ENCODE assay signal across 19 cellular contexts in the genomic region with DNA sequence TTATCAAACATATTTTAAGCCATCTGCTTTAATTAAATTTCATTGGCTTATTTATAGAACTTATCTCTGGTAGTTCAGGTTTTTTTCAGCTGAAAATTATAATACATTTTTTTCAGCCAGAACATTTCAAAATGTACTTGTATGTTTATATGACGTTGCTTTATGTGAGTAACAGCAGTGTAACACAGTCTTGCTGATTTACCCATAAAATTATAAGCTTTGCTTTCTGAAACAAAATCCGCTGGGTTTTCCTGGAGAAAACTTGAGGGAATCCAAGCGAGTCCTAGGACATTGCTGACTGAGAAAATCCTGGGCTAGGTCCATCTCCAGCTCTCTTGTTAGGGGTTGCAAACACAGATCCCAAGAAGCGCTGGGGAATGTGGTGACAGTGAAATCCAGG.
DNase-seq lines count a peak whose midpoint lies in the region; ATAC-seq, FAIRE-seq and TF ChIP-seq lines count a peak whose summit lies in the region.
"Had no signal": no experiment of that assay in that cellular context is flagged by ENCODE, and none has a peak within 500 bp of the region (broad histone marks: within the 10 kb centered on the region; RNA-seq: fewer than 3 reads in every experiment).

No MANE protein-coding gene starts in this region.

- no peak for FAIRE-seq in HepG2 (lab: Jason Lieb, UNC)
- FAIRE-seq: GM12892, GM18507, H1 had no signal

- H3K27me3 ChIP-seq in HepG2 (ENCODE audit: control insufficient read depth in 1 of 2, insufficient read depth in 2 of 2, low read length in 2 of 2), result no peaks in the 10 kb centered on the region
- H3K27me3 ChIP-seq in right lobe of liver, result no peaks in the 10 kb centered on the region
- no peaks in the 10 kb centered on the region for H3K27me3 ChIP-seq in PC-3 (ENCODE audit: low read length)
- H3K27me3 ChIP-seq in mammary epithelial cell (ENCODE audit: insufficient read depth, low read length), result no peaks in the 10 kb centered on the region
- H3K27me3 ChIP-seq in vagina, result no peaks in the 10 kb centered on the region
- H3K27me3 ChIP-seq: BLaER1 had no signal

- no peak for TF ChIP-seq CTCF in HepG2 (CRISPR knock-in tag; IDR thresholded peaks at IDR 0.05)
- no peak for TF ChIP-seq CTCF in right lobe of liver (IDR thresholded peaks at IDR 0.05)
- TF ChIP-seq CTCF in PC-3 (conservative IDR thresholded peaks at IDR 0.05; ENCODE audit: low read depth, low read length), result no peak
- no peak for TF ChIP-seq CTCF in fibroblast of villous mesenchyme (IDR thresholded peaks at IDR 0.05; ENCODE audit: insufficient read depth, low read depth, low read length)
- no peak for TF ChIP-seq CTCF in mammary epithelial cell (conservative IDR thresholded peaks at IDR 0.05 in 1 of 2, IDR thresholded peaks at IDR 0.05 in 1 of 2; ENCODE audit: extremely low read depth in 1 of 2, insufficient read depth in 1 of 2, low read depth in 1 of 2, low read length in 2 of 2)
- no peak for TF ChIP-seq CTCF in vagina (IDR thresholded peaks at IDR 0.05)

- 86% methylated on average over 4 of the region's 4 CpGs for WGBS in HepG2 (ENCODE audit: low lambda C conversion rate)
- 88% methylated on average over 4 of the region's 4 CpGs for WGBS in right lobe of liver (ENCODE audit: insufficient coverage, low coverage, low lambda C conversion rate, missing lambda C conversion rate)
- WGBS in mammary epithelial cell (ENCODE audit: low coverage, missing lambda C conversion rate), result 96% methylated on average over 4 of the region's 4 CpGs

- CTCF ChIA-PET in HepG2 (lab: Yijun Ruan, JAX; ENCODE audit: low intra/inter-chr PET ratio, low total read pairs) (no interaction called here), PC-3 (lab: Charles Lee) (no interaction called here), mammary epithelial cell (lab: Charles Lee; ENCODE audit: low non-redundant PET) (no interaction called here)

- H3K9me3 ChIP-seq in HepG2 (ENCODE audit: low read length) (no peaks in the 10 kb centered on the region), right lobe of liver (no peaks in the 10 kb centered on the region), PC-3 (ENCODE audit: low read length) (no peaks in the 10 kb centered on the region), mammary epithelial cell (replicated peaks; ENCODE audit: insufficient read depth, low read length) (no peaks in the 10 kb centered on the region), vagina (no peaks in the 10 kb centered on the region)
- H3K9me3 ChIP-seq: HAP-1 had no signal

- TF ChIP-seq EP300 in HepG2 (IDR thresholded peaks at IDR 0.05; ENCODE audit: low read depth in 2 of 2, low read length in 2 of 2), result no peak
- TF ChIP-seq EP300 in HepG2 (CRISPR knock-in tag; IDR thresholded peaks at IDR 0.05; ENCODE audit: borderline replicate concordance), result no peak

- no peak overlapping the region for H3K4me3 Mint-ChIP-seq in stimulated activated effector memory CD8-positive, alpha-beta T cell treated with anti-CD3 and anti-CD28 coated beads, Interleukin-12 subunit alpha, Interleukin-12 subunit beta, amount 100 ng/mL, for 72 hours
- H3K4me3 Mint-ChIP-seq: CD14-positive monocyte; CD4-positive, alpha-beta memory T cell had no signal

- DNase-seq in HepG2 (ENCODE audit: low spot score), result no peak
- no peak for DNase-seq in right lobe of liver
- DNase-seq in PC-3, result no peak
- peak; percentile 53 for DNase-seq in fibroblast of villous mesenchyme (ENCODE audit: low read depth)
- DNase-seq in activated effector memory CD4-positive, alpha-beta T cell treated with Interleukin-2 at 50 U/mL for 16 hours, result no peak
- DNase-seq in stimulated activated effector memory CD8-positive, alpha-beta T cell treated with anti-CD3 and anti-CD28 coated beads, Interleukin-12 subunit alpha, Interleukin-12 subunit beta, amount 100 ng/mL, for 72 hours (ENCODE audit: low spot score in 2 of 2), result no peak
- no peak for DNase-seq in mammary epithelial cell
- DNase-seq in vagina (ENCODE audit: extremely low spot score in 2 of 2), result no peak
- DNase-seq: 8988T; CD4-positive, alpha-beta memory T cell; DMS153; DMS79; GDM1 had no signal

- ATAC-seq in HepG2 (peak; percentile 26), right lobe of liver (no peak), PC-3 (no peak)
- no peak for ATAC-seq in stimulated activated effector memory CD8-positive, alpha-beta T cell treated with anti-CD3 and anti-CD28 coated beads, Interleukin-12 subunit alpha, Interleukin-12 subunit beta, amount 100 ng/mL, for 72 hours

- H3K36me3 ChIP-seq in HepG2 (replicated peaks in 1 of 2; ENCODE audit: control insufficient read depth in 1 of 2, insufficient read depth in 2 of 2, low read length in 2 of 2) (no peaks in the 10 kb centered on the region), right lobe of liver (no peaks in the 10 kb centered on the region), PC-3 (ENCODE audit: low read depth, low read length) (no peaks in the 10 kb centered on the region), mammary epithelial cell (ENCODE audit: insufficient read depth, low read length) (no peaks in the 10 kb centered on the region), vagina (no peaks in the 10 kb centered on the region)
- H3K36me3 ChIP-seq: HAP-1 had no signal

- BruUV-seq in HepG2 (replicated peaks; lab: Mats Ljungman, UMichigan), result no TSS peak
- no TSS peak for BruUV-seq in PC-3 (replicated peaks; lab: Mats Ljungman, UMichigan)
- no TSS peak for BruUV-seq in mammary epithelial cell (replicated peaks; lab: Mats Ljungman, UMichigan)

- H3K4me1 ChIP-seq in HepG2 (ENCODE audit: insufficient read depth, low read length) (peaks cover 54% of the 10 kb centered on the region), right lobe of liver (no peaks in the 10 kb centered on the region), PC-3 (ENCODE audit: insufficient read depth, low read length) (peaks cover 47% of the 10 kb centered on the region), mammary epithelial cell (ENCODE audit: insufficient read depth, low read length) (peaks cover 42% of the 10 kb centered on the region), vagina (peaks cover 8% of the 10 kb centered on the region)

- peaks cover 45% of the 10 kb centered on the region for H3K4me1 Mint-ChIP-seq in stimulated activated effector memory CD8-positive, alpha-beta T cell treated with anti-CD3 and anti-CD28 coated beads, Interleukin-12 subunit alpha, Interleukin-12 subunit beta, amount 100 ng/mL, for 72 hours

- dilution Hi-C loops in mammary epithelial cell (cut with HindIII; ENCODE audit: low sequenced_read_pairs), result loop anchor here (10.0 kb wide), 1 partner anchor 92 kb away; no protein-coding TSS in a partner anchor

- intact Hi-C loops in HepG2 (cut with micrococcal nuclease; ENCODE audit: unreplicated experiment) (loop anchor here (1.0 to 2.0 kb wide), 2 partner anchors 10 to 34 kb away; no protein-coding TSS in a partner anchor), right lobe of liver (cut with DNase I) (no loop called here), PC-3 (cut with micrococcal nuclease) (loop anchor here (10.0 kb wide), 1 partner anchor 58 kb away; no protein-coding TSS in a partner anchor), mammary epithelial cell (cut with micrococcal nuclease) (no loop called here), vagina (cut with DNase I) (no loop called here)

- H3K27ac ChIP-seq in HepG2 (ENCODE audit: extremely low read length, insufficient read depth, low read length) (peak overlapping the region; percentile 71), right lobe of liver (no peak overlapping the region), PC-3 (ENCODE audit: low read length) (peak overlapping the region; percentile 88; the same call in 1 of the 2 replicates), mammary epithelial cell (ENCODE audit: insufficient read depth, low read depth, low read length) (no peak overlapping the region), vagina (no peak overlapping the region)
- H3K27ac ChIP-seq: BLaER1 had no signal

- H2AFZ ChIP-seq in HepG2 (ENCODE audit: low read length) (no peak overlapping the region), PC-3 (ENCODE audit: low read length) (no peak overlapping the region), mammary epithelial cell (ENCODE audit: low read depth, low read length) (no peak overlapping the region)

- TF ChIP-seq POLR2A in HepG2 (IDR thresholded peaks at IDR 0.05; ENCODE audit: insufficient read depth in 1 of 2, low read depth in 2 of 2, low read length in 2 of 2) (no peak), right lobe of liver (IDR thresholded peaks at IDR 0.05) (no peak), vagina (IDR thresholded peaks at IDR 0.05) (no peak)

- peak overlapping the region; percentile 49; the same call in 1 of the 2 replicates for H3K9ac ChIP-seq in HepG2 (ENCODE audit: insufficient read depth, low read depth, low read length)
- no peak overlapping the region for H3K9ac ChIP-seq in PC-3 (ENCODE audit: low read length)
- H3K9ac ChIP-seq in mammary epithelial cell (ENCODE audit: insufficient read depth, low read length), result no peak overlapping the region
- H3K9ac ChIP-seq: BLaER1 had no signal

- no peak overlapping the region for H3K27ac Mint-ChIP-seq in stimulated activated effector memory CD8-positive, alpha-beta T cell treated with anti-CD3 and anti-CD28 coated beads, Interleukin-12 subunit alpha, Interleukin-12 subunit beta, amount 100 ng/mL, for 72 hours
- H3K27ac Mint-ChIP-seq: CD14-positive monocyte; CD4-positive, alpha-beta memory T cell had no signal

- H3K4me3 ChIP-seq in HepG2 (replicated peaks in 1 of 3; ENCODE audit: insufficient read depth in 1 of 3, low read depth in 2 of 3, low read length in 3 of 3) (peak overlapping the region in 1 of 3 experiments; percentile 55; a peak in 2 of 6 replicates), right lobe of liver (no peak overlapping the region), PC-3 (ENCODE audit: low read length) (no peak overlapping the region), fibroblast of villous mesenchyme (ENCODE audit: low read depth, low read length) (no peak overlapping the region), mammary epithelial cell (replicated peaks in 1 of 3; ENCODE audit: insufficient read depth in 1 of 3, low read depth in 2 of 3, low read length in 3 of 3) (no peak overlapping the region), vagina (no peak overlapping the region)
- H3K4me3 ChIP-seq: BLaER1, HAP-1 had no signal

- H4K20me1 ChIP-seq in HepG2 (ENCODE audit: insufficient read depth, low read length) (no peaks in the 10 kb centered on the region), PC-3 (ENCODE audit: low read length) (no peaks in the 10 kb centered on the region), mammary epithelial cell (ENCODE audit: insufficient read depth, low read length) (no peaks in the 10 kb centered on the region)
- H4K20me1 ChIP-seq: BLaER1 had no signal

- H3K9me3 Mint-ChIP-seq in stimulated activated effector memory CD8-positive, alpha-beta T cell treated with anti-CD3 and anti-CD28 coated beads, Interleukin-12 subunit alpha, Interleukin-12 subunit beta, amount 100 ng/mL, for 72 hours, result peaks cover 8% of the 10 kb centered on the region

- H3K4me2 ChIP-seq in HepG2 (ENCODE audit: low read depth, low read length), result peak overlapping the region; percentile 91
- no peak overlapping the region for H3K4me2 ChIP-seq in PC-3 (ENCODE audit: low read length)
- no peak overlapping the region for H3K4me2 ChIP-seq in mammary epithelial cell (ENCODE audit: insufficient read depth, low read depth, low read length)
- H3K4me2 ChIP-seq: BLaER1 had no signal

- H3F3A ChIP-seq in PC-3 (ENCODE audit: low read length, unreplicated experiment), result no peaks in the 10 kb centered on the region

- no peak for TF ChIP-seq RAD21 in HepG2 (CRISPR knock-in tag; IDR thresholded peaks at IDR 0.05)

- H3K79me2 ChIP-seq in HepG2 (ENCODE audit: insufficient read depth, low read length) (peaks cover 3% of the 10 kb centered on the region), PC-3 (ENCODE audit: low read length) (no peaks in the 10 kb centered on the region), mammary epithelial cell (ENCODE audit: insufficient read depth, low read length) (peaks cover 52% of the 10 kb centered on the region)

- H3K36me3 Mint-ChIP-seq in stimulated activated effector memory CD8-positive, alpha-beta T cell treated with anti-CD3 and anti-CD28 coated beads, Interleukin-12 subunit alpha, Interleukin-12 subunit beta, amount 100 ng/mL, for 72 hours, result peaks cover 5% of the 10 kb centered on the region

- H3K9me2 ChIP-seq in PC-3 (replicated peaks; ENCODE audit: low read length), result no peaks in the 10 kb centered on the region

- POLR2A ChIA-PET in HepG2 (lab: Yijun Ruan, JAX), result interaction anchor here (2.5 kb wide), 1 partner anchor 10 kb away, joined by 12 read pairs; no protein-coding TSS in a partner anchor
- POLR2A ChIA-PET in PC-3 (lab: Charles Lee; ENCODE audit: unreplicated experiment), result no interaction called here

- in situ Hi-C loops in HepG2 (cut with HindIII; ENCODE audit: extremely low pct_ligation_motif_present, low pct_unique_long_range_greater_than_20kb) (no loop called here), mammary epithelial cell (cut with MboI; ENCODE audit: low sequenced_read_pairs in 2 of 2) (no loop called here)

Comparison
In these comparisons a context has a peak if more than half of its experiments do, and no peak if none do; other contexts are left out.
1. H3K27ac ChIP-seq: peak in HepG2 (single experiment) and PC-3 (single experiment); none in right lobe of liver (0 of 3), mammary epithelial cell (single experiment) and vagina (single experiment).
2. intact Hi-C loops: an anchor here in HepG2 (1.0 to 2.0 kb wide) and PC-3 (10.0 kb wide); none called in right lobe of liver, mammary epithelial cell and vagina.